In the genomic region with DNA sequence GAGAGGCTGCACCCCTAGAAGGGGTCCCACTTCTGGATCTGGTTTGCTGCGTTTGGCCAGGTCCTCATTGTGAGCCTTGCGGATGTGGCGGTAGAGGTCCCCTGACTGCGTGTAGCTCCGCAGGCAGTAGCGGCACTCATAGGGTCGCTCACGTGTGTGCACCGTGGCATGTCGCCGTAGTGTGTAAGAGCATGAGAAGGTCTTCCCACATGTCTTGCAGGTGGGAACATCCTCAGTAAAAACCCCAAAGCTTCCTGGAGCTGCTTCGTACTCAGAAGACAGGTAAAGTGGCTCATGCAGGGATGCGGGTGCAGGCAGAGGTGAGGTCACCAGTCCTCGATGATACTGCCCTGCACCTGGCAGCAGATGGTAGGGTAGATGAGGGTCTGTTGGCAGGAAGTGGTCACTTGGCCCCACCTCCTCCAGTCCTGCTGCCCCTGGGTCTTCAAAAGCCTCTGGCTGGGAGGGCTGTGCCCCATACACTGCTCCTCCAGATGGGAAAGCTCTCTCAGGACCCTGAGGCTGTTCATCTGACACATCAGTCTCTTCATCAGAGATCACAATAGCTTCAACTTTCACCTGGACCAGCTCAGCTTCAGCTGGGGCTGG, we compare ENCODE assay signal across 17 cellular contexts. TPM values are rescaled to one million over a fixed set of nuclear protein-coding genes. Genes with fewer than 3 reads are reported as not detected.
A peak's percentile ranks its signal among the peaks of the same experiment; 100 is the strongest.
DNase-seq lines count a peak whose midpoint lies in the region; ATAC-seq and TF ChIP-seq lines count a peak whose summit lies in the region.
"Had no signal": no experiment of that assay in that cellular context is flagged by ENCODE, and none has a peak within 500 bp of the region (broad histone marks: within the 10 kb centered on the region; RNA-seq: fewer than 3 reads in every experiment).

No MANE protein-coding gene starts in this region.

- H3K27ac ChIP-seq in left ventricle myocardium inferior (replicated peaks) (peak overlapping the region; percentile 98), upper lobe of left lung (peak overlapping the region in 3 of 4 donors; percentile 87 to 91 (median 91))
- H3K27ac ChIP-seq: GM23248, testis had no signal

- TF ChIP-seq EP300 in upper lobe of left lung (IDR thresholded peaks at IDR 0.05), result no peak

- H3K9me3 Mint-ChIP-seq in WTC11, result no peaks in the 10 kb centered on the region
- no peaks in the 10 kb centered on the region for H3K9me3 Mint-ChIP-seq in naive B cell

- TF ChIP-seq CTCF in left ventricle myocardium inferior (IDR thresholded peaks at IDR 0.05; ENCODE audit: borderline replicate concordance) (no peak), WTC11 (IDR thresholded peaks at IDR 0.05) (no peak), upper lobe of left lung (IDR thresholded peaks at IDR 0.05) (no peak)

- H3K4me1 ChIP-seq in left ventricle myocardium inferior (peaks cover 41% of the 10 kb centered on the region), upper lobe of left lung (peaks cover 16 to 30% (median 22%) of the 10 kb centered on the region in 4 donors)

- H3K9me3 ChIP-seq in left ventricle myocardium inferior (replicated peaks) (no peaks in the 10 kb centered on the region), upper lobe of left lung (no peaks in the 10 kb centered on the region)
- H3K9me3 ChIP-seq: testis had no signal

- H3K36me3 ChIP-seq in left ventricle myocardium inferior (peaks cover 14% of the 10 kb centered on the region), upper lobe of left lung (peaks cover 0 to 17% (median 4%) of the 10 kb centered on the region in 4 donors)

- no peak overlapping the region for H3K4me3 Mint-ChIP-seq in WTC11
- H3K4me3 Mint-ChIP-seq in naive B cell, result peak overlapping the region in 6 of 8 donors; percentile 10 to 100 (median 82)

- DNase-seq in left ventricle myocardium inferior (no peak), left ventricle myocardium superior (no peak), WTC11 (ENCODE audit: low spot score) (no peak), naive B cell (no peak), upper lobe of left lung (no peak)
- DNase-seq: AML-193; central memory CD4-positive, alpha-beta T cell; GM23248; left cardiac atrium; MM.1S; NCI-H1694; NCI-H226; stimulated activated CD4-positive, alpha-beta T cell treated with anti-CD3 and anti-CD28 coated beads, Interleukin-4, amount 100 ng/mL, for 24 hours; SW 1271; testis had no signal

- H3K27ac Mint-ChIP-seq in WTC11 (peak overlapping the region; percentile 76), naive B cell (peak overlapping the region in 2 of 6 donors; percentile 49 to 88)

- intact Hi-C loops in left ventricle myocardium inferior (cut with micrococcal nuclease) (no loop called here), left ventricle myocardium superior (cut with micrococcal nuclease) (no loop called here)

- H3K4me3 ChIP-seq in left ventricle myocardium inferior (no peak overlapping the region), upper lobe of left lung (no peak overlapping the region)
- H3K4me3 ChIP-seq: testis had no signal

- WGBS in upper lobe of left lung, 2 donors, result 95 to 100% methylated on average over 11 to 14 of the region's 14 CpGs

- H3K27me3 Mint-ChIP-seq in WTC11 (ENCODE audit: low read depth) (no peaks in the 10 kb centered on the region; the same call in 1 of the 2 replicates), naive B cell (no peaks in the 10 kb centered on the region)

- no peak for TF ChIP-seq POLR2A in upper lobe of left lung (IDR thresholded peaks at IDR 0.05)

- CTCF ChIA-PET in WTC11 (lab: Charles Lee), result interaction anchor here (2.3 kb wide), 1 partner anchor 24 kb away, joined by 32 read pairs; a partner anchor contains a TSS

- POLR2A ChIA-PET in WTC11 (lab: Charles Lee), result interaction anchor here (0.6 kb wide), 1 partner anchor 138 kb away, joined by 5 read pairs; no protein-coding TSS in a partner anchor

- H3K27me3 ChIP-seq in left ventricle myocardium inferior (ENCODE audit: low read depth), result no peaks in the 10 kb centered on the region
- no peaks in the 10 kb centered on the region for H3K27me3 ChIP-seq in upper lobe of left lung
- H3K27me3 ChIP-seq: testis had no signal

- ATAC-seq in left ventricle myocardium superior, result no peak
- ATAC-seq in WTC11, result no peak
- ATAC-seq in naive B cell (ENCODE audit: low read depth in 2 of 2), result no peak
- no peak for ATAC-seq in upper lobe of left lung (ENCODE audit: low FRiP score in 2 of 2)
- ATAC-seq in GM21825 (IDR thresholded peaks at IDR 0.05; ENCODE audit: unreplicated experiment), result no peak
- ATAC-seq in HG03378 (IDR thresholded peaks at IDR 0.05; ENCODE audit: unreplicated experiment), result no peak
- ATAC-seq: left cardiac atrium had no signal

- H3K36me3 Mint-ChIP-seq in WTC11, result peaks cover 41% of the 10 kb centered on the region
- no peaks in the 10 kb centered on the region for H3K36me3 Mint-ChIP-seq in naive B cell

- peaks cover 20% of the 10 kb centered on the region for H3K4me1 Mint-ChIP-seq in WTC11
- peaks cover 14 to 29% (median 26%) of the 10 kb centered on the region in 3 donors for H3K4me1 Mint-ChIP-seq in naive B cell

TF ChIP-seq in WTC11, 78 proteins besides CTCF, POLR2A, EP300 and RAD21:
- no peak for TF ChIP-seq JUN (CRISPR knock-in tag; IDR thresholded peaks at IDR 0.05)
- 0 out of 2 replicates have a peak, but pooled peaks have one; percentile 54 for TF ChIP-seq SMAD4 (CRISPR knock-in tag; IDR thresholded peaks at IDR 0.05)

RNA-seq across cellular contexts. Expression of a gene that starts 1.7 kb away (rescaled TPM):
- total RNA-seq in left ventricle myocardium inferior (9.5 TPM), left ventricle myocardium superior (10.1 TPM), WTC11 (2021) (82.3 to 88.1 TPM (median 88.0 TPM) in 3 replicates), upper lobe of left lung (10 to 100 TPM in 3 of 6 donors, 1 to 10 TPM in 3; 7.3 to 15.3 (median 11.7) TPM)
- 10 to 100 TPM in 1 of 6 donors, 1 to 10 TPM in 5; 3.7 to 12.9 (median 6.4) TPM for polyA plus RNA-seq in naive B cell (ENCODE audit: low read depth in 6 of 6)

RNA-seq across cellular contexts. Expression of a gene that starts 9.1 kb away (rescaled TPM):
- total RNA-seq in left ventricle myocardium inferior (43.4 TPM), left ventricle myocardium superior (43.5 TPM), WTC11 (2021) (81.3 to 101 TPM (median 84.3 TPM) in 3 replicates), upper lobe of left lung (10 to 100 TPM; 15.8 to 62.9 (median 38.8) TPM)
- polyA plus RNA-seq in naive B cell (ENCODE audit: low read depth in 6 of 6), result 100 to 1,000 TPM; 249 to 395 (median 290) TPM

RNA-seq across cellular contexts. Expression of a gene that starts 18.9 kb away (rescaled TPM):
- 8.0 TPM for total RNA-seq in left ventricle myocardium inferior
- 8.8 TPM for total RNA-seq in left ventricle myocardium superior
- 33.8 to 42.1 TPM (median 36.3 TPM) in 3 replicates for total RNA-seq in WTC11 (2021)
- 10 to 100 TPM in 2 of 6 donors, 1 to 10 TPM in 4; 8.3 to 14.3 (median 9.5) TPM for polyA plus RNA-seq in naive B cell (ENCODE audit: low read depth in 6 of 6)
- total RNA-seq in upper lobe of left lung, result 10 to 100 TPM; 16.7 to 51.3 (median 27.0) TPM

RNA-seq across cellular contexts. Expression of a gene that starts 24.0 kb away (rescaled TPM):
- total RNA-seq in left ventricle myocardium inferior (12.9 TPM), left ventricle myocardium superior (15.1 TPM), WTC11 (2021) (39.7 to 48.7 TPM (median 39.8 TPM) in 3 replicates), upper lobe of left lung (10 to 100 TPM; 18.9 to 31.5 (median 28.6) TPM)
- polyA plus RNA-seq in naive B cell (ENCODE audit: low read depth in 6 of 6), result 10 to 100 TPM; 12.1 to 45.9 (median 21.6) TPM

RNA-seq across cellular contexts. Expression of a gene that starts 25.0 kb away (rescaled TPM):
- total RNA-seq in left ventricle myocardium inferior, result 37.6 TPM
- total RNA-seq in left ventricle myocardium superior, result 35.8 TPM
- total RNA-seq in WTC11 (2021), result 42.1 to 42.9 TPM (median 42.2 TPM) in 3 replicates
- 1 to 10 TPM in 4 of 6 donors, under 1 TPM in 2; 0.61 to 2.9 (median 1.1) TPM for polyA plus RNA-seq in naive B cell (ENCODE audit: low read depth in 6 of 6)
- 10 to 100 TPM; 23.9 to 76.5 (median 46.3) TPM for total RNA-seq in upper lobe of left lung
